43 cellular contexts compared by ENCODE assay signal in genomic region chr1:201093561-201093960, GRCh38. TPM values are rescaled to one million over a fixed set of nuclear protein-coding genes. Genes with fewer than 3 reads are reported as not detected.
"Had no signal": no experiment of that assay in that cellular context is flagged by ENCODE, and none has a peak within 500 bp of the region (broad histone marks: within the 10 kb centered on the region; RNA-seq: fewer than 3 reads in every experiment).

No MANE protein-coding gene starts in this region.

- H3K27me3 ChIP-seq: adrenal gland, ascending aorta, body of pancreas, cardiac muscle cell had no signal

- H3K4me1 ChIP-seq: adrenal gland, ascending aorta, body of pancreas, breast epithelium had no signal

- H3K4me3 ChIP-seq: adrenal gland, ascending aorta, body of pancreas, breast epithelium, cardiac muscle cell had no signal

- ATAC-seq: activated naive CD4-positive, alpha-beta T cell treated with anti-CD3 and anti-CD28 coated beads, Interleukin-2, amount 50 U/mL, for 72 hours; activated naive CD8-positive, alpha-beta T cell treated with anti-CD3 and anti-CD28 coated beads, Interleukin-2, amount 50 U/mL, for 24 hours; activated T-cell treated with anti-CD3 and anti-CD28 coated beads, Interleukin-2, amount 50 U/mL, for 4 hours; activated T-cell treated with anti-CD3 and anti-CD28 coated beads, Interleukin-2, amount 50 U/mL, for 72 hours; activated T-helper 17 cell treated with anti-CD3 and anti-CD28 coated beads, Interleukin-2, amount 50 U/mL, for 72 hours; body of pancreas had no signal

- H3K36me3 Mint-ChIP-seq: activated naive CD4-positive, alpha-beta T cell treated with anti-CD3 and anti-CD28 coated beads, Interleukin-2, amount 10 ng/mL, durations not matched to agents 7 days and 5 days; activated naive CD4-positive, alpha-beta T cell treated with anti-CD3 and anti-CD28 coated beads, Interleukin-2, amount 50 U/mL, for 24 hours; activated naive CD4-positive, alpha-beta T cell treated with anti-CD3 and anti-CD28 coated beads, Interleukin-2, amount 50 U/mL, for 72 hours; activated naive CD8-positive, alpha-beta T cell; activated naive CD8-positive, alpha-beta T cell treated with anti-CD3 and anti-CD28 coated beads for 36 hours; activated naive CD8-positive, alpha-beta T cell treated with anti-CD3 and anti-CD28 coated beads, Interleukin-2, amount 10 ng/mL, durations not matched to agents 7 days and 5 days; brain had no signal

- H3K4me1 Mint-ChIP-seq: activated naive CD4-positive, alpha-beta T cell treated with anti-CD3 and anti-CD28 coated beads, Interleukin-2, amount 10 ng/mL, durations not matched to agents 7 days and 5 days; activated naive CD4-positive, alpha-beta T cell treated with anti-CD3 and anti-CD28 coated beads, Interleukin-2, amount 50 U/mL, for 24 hours; activated naive CD8-positive, alpha-beta T cell treated with anti-CD3 and anti-CD28 coated beads for 36 hours; activated naive CD8-positive, alpha-beta T cell treated with anti-CD3 and anti-CD28 coated beads, Interleukin-2, amount 10 ng/mL, durations not matched to agents 7 days and 5 days; activated naive CD8-positive, alpha-beta T cell treated with anti-CD3 and anti-CD28 coated beads, Interleukin-2, amount 50 U/mL, for 24 hours; activated T-helper 17 cell treated with anti-CD3 and anti-CD28 coated beads, Interleukin-2, amount 50 U/mL, for 72 hours; central memory CD8-positive, alpha-beta T cell had no signal

- H3K36me3 ChIP-seq: adrenal gland, ascending aorta, brain microvascular endothelial cell, breast epithelium, cardiac muscle cell had no signal

- H3K4me3 Mint-ChIP-seq: activated naive CD4-positive, alpha-beta T cell treated with anti-CD3 and anti-CD28 coated beads for 36 hours; activated naive CD4-positive, alpha-beta T cell treated with anti-CD3 and anti-CD28 coated beads, Interleukin-2, amount 10 ng/mL, durations not matched to agents 7 days and 5 days; activated naive CD4-positive, alpha-beta T cell treated with anti-CD3 and anti-CD28 coated beads, Interleukin-2, amount 50 U/mL, for 24 hours; activated naive CD8-positive, alpha-beta T cell; activated naive CD8-positive, alpha-beta T cell treated with anti-CD3 and anti-CD28 coated beads for 36 hours; activated naive CD8-positive, alpha-beta T cell treated with anti-CD3 and anti-CD28 coated beads, Interleukin-2, amount 10 ng/mL, durations not matched to agents 7 days and 5 days; activated naive CD8-positive, alpha-beta T cell treated with anti-CD3 and anti-CD28 coated beads, Interleukin-2, amount 50 U/mL, for 24 hours; activated T-cell treated with anti-CD3 and anti-CD28 coated beads, Interleukin-2, amount 50 U/mL, for 24 hours; activated T-cell treated with anti-CD3 and anti-CD28 coated beads, Interleukin-2, amount 50 U/mL, for 4 hours; activated T-cell treated with anti-CD3 and anti-CD28 coated beads, Interleukin-2, amount 50 U/mL, for 72 hours; activated T-helper 1 cell treated with anti-CD3 and anti-CD28 coated beads, Interleukin-12 subunit alpha, Interleukin-12 subunit beta, Interleukin-2, Interleukin-4 antibody, amounts not matched to agents 30 ng/mL and 10 ng/mL and 1 ng/mL, durations not matched to agents 14 hours and 24 hours and 36 hours; activated T-helper 17 cell treated with anti-CD3 and anti-CD28 coated beads, Interleukin-2, amount 50 U/mL, for 72 hours; brain; central memory CD8-positive, alpha-beta T cell had no signal

- H3K27me3 Mint-ChIP-seq: activated naive CD4-positive, alpha-beta T cell treated with anti-CD3 and anti-CD28 coated beads, Interleukin-2, amount 50 U/mL, for 24 hours; activated naive CD8-positive, alpha-beta T cell treated with anti-CD3 and anti-CD28 coated beads for 36 hours; brain had no signal

- H3K27ac Mint-ChIP-seq: activated naive CD4-positive, alpha-beta T cell treated with anti-CD3 and anti-CD28 coated beads for 36 hours; activated naive CD4-positive, alpha-beta T cell treated with anti-CD3 and anti-CD28 coated beads, Interleukin-2, amount 10 ng/mL, durations not matched to agents 7 days and 5 days; activated naive CD4-positive, alpha-beta T cell treated with anti-CD3 and anti-CD28 coated beads, Interleukin-2, amount 50 U/mL, for 24 hours; activated naive CD4-positive, alpha-beta T cell treated with anti-CD3 and anti-CD28 coated beads, Interleukin-2, amount 50 U/mL, for 72 hours; activated naive CD8-positive, alpha-beta T cell; activated naive CD8-positive, alpha-beta T cell treated with anti-CD3 and anti-CD28 coated beads for 36 hours; activated naive CD8-positive, alpha-beta T cell treated with anti-CD3 and anti-CD28 coated beads, Interleukin-2, amount 10 ng/mL, durations not matched to agents 7 days and 5 days; activated naive CD8-positive, alpha-beta T cell treated with anti-CD3 and anti-CD28 coated beads, Interleukin-2, amount 50 U/mL, for 24 hours; activated T-cell treated with anti-CD3 and anti-CD28 coated beads, Interleukin-2, amount 50 U/mL, for 24 hours; activated T-cell treated with anti-CD3 and anti-CD28 coated beads, Interleukin-2, amount 50 U/mL, for 72 hours; activated T-helper 1 cell treated with anti-CD3 and anti-CD28 coated beads, Interleukin-12 subunit alpha, Interleukin-12 subunit beta, Interleukin-2, Interleukin-4 antibody, amounts not matched to agents 30 ng/mL and 10 ng/mL and 1 ng/mL, durations not matched to agents 14 hours and 24 hours and 36 hours; activated T-helper 17 cell treated with anti-CD3 and anti-CD28 coated beads, Interleukin-2, amount 50 U/mL, for 72 hours; activated T-helper 2 cell treated with anti-CD3 and anti-CD28 coated beads, Interferon-gamma antibody, Interleukin-2, Interleukin-4, amounts not matched to agents 10 μg/mL and 5 μg/mL and 100 μg/mL, durations not matched to agents 14 hours and 24 hours and 36 hours had no signal

- H3K9me3 Mint-ChIP-seq: activated naive CD4-positive, alpha-beta T cell treated with anti-CD3 and anti-CD28 coated beads for 36 hours; activated naive CD4-positive, alpha-beta T cell treated with anti-CD3 and anti-CD28 coated beads, Interleukin-2, amount 10 ng/mL, durations not matched to agents 7 days and 5 days; activated naive CD4-positive, alpha-beta T cell treated with anti-CD3 and anti-CD28 coated beads, Interleukin-2, amount 50 U/mL, for 24 hours; activated naive CD4-positive, alpha-beta T cell treated with anti-CD3 and anti-CD28 coated beads, Interleukin-2, amount 50 U/mL, for 72 hours; activated naive CD8-positive, alpha-beta T cell treated with anti-CD3 and anti-CD28 coated beads for 36 hours; activated naive CD8-positive, alpha-beta T cell treated with anti-CD3 and anti-CD28 coated beads, Interleukin-2, amount 10 ng/mL, durations not matched to agents 7 days and 5 days; activated naive CD8-positive, alpha-beta T cell treated with anti-CD3 and anti-CD28 coated beads, Interleukin-2, amount 50 U/mL, for 24 hours; activated T-cell treated with anti-CD3 and anti-CD28 coated beads, Interleukin-2, amount 50 U/mL, for 24 hours; activated T-cell treated with anti-CD3 and anti-CD28 coated beads, Interleukin-2, amount 50 U/mL, for 4 hours; activated T-cell treated with anti-CD3 and anti-CD28 coated beads, Interleukin-2, amount 50 U/mL, for 72 hours; activated T-helper 1 cell treated with anti-CD3 and anti-CD28 coated beads, Interleukin-12 subunit alpha, Interleukin-12 subunit beta, Interleukin-2, Interleukin-4 antibody, amounts not matched to agents 30 ng/mL and 10 ng/mL and 1 ng/mL, durations not matched to agents 14 hours and 24 hours and 36 hours; activated T-helper 17 cell treated with anti-CD3 and anti-CD28 coated beads, Interleukin-2, amount 50 U/mL, for 72 hours; activated T-helper 2 cell treated with anti-CD3 and anti-CD28 coated beads, Interferon-gamma antibody, Interleukin-2, Interleukin-4, amounts not matched to agents 10 μg/mL and 5 μg/mL and 100 μg/mL, durations not matched to agents 14 hours and 24 hours and 36 hours; central memory CD8-positive, alpha-beta T cell had no signal

- H3K9me3 ChIP-seq: adrenal gland, ascending aorta, body of pancreas, breast epithelium had no signal

- DNase-seq: activated effector memory CD4-positive, alpha-beta T cell treated with anti-CD3 and anti-CD28 coated beads, Interleukin-2, amount 50 U/mL, for 16 hours; activated effector memory CD4-positive, alpha-beta T cell treated with Interleukin-2 at 50 U/mL for 16 hours; activated gamma-delta T cell; activated gamma-delta T cell treated with Interleukin-2 at 50 U/mL for 16 hours; activated naive CD4-positive, alpha-beta T cell; activated naive CD4-positive, alpha-beta T cell treated with anti-CD3 and anti-CD28 coated beads for 36 hours; activated naive CD4-positive, alpha-beta T cell treated with anti-CD3 and anti-CD28 coated beads, Interleukin-2, amount 10 ng/mL, durations not matched to agents 7 days and 5 days; activated naive CD4-positive, alpha-beta T cell treated with anti-CD3 and anti-CD28 coated beads, Interleukin-2, amount 50 U/mL, for 16 hours; activated naive CD4-positive, alpha-beta T cell treated with Interleukin-2 at 50 U/mL for 16 hours; activated naive CD8-positive, alpha-beta T cell treated with anti-CD3 and anti-CD28 coated beads for 36 hours; activated naive CD8-positive, alpha-beta T cell treated with anti-CD3 and anti-CD28 coated beads, Interleukin-2, amount 10 ng/mL, durations not matched to agents 7 days and 5 days; activated naive CD8-positive, alpha-beta T cell treated with anti-CD3 and anti-CD28 coated beads, Interleukin-2, amount 50 U/mL, for 24 hours; activated T-cell treated with anti-CD3 and anti-CD28 coated beads for 4 hours; activated T-cell treated with anti-CD3 and anti-CD28 coated beads, Interleukin-2, amount 50 U/mL, for 1 hour; activated T-cell treated with anti-CD3 and anti-CD28 coated beads, Interleukin-2, amount 50 U/mL, for 24 hours; activated T-cell treated with anti-CD3 and anti-CD28 coated beads, Interleukin-2, amount 50 U/mL, for 4 hours; activated T-cell treated with anti-CD3 and anti-CD28 coated beads, Interleukin-2, amount 50 U/mL, for 48 hours; activated T-cell treated with anti-CD3 and anti-CD28 coated beads, Interleukin-2, amount 50 U/mL, for 72 hours; adrenal gland; amniotic stem cell; amygdala; anterior cingulate cortex; body of pancreas; brain microvascular endothelial cell; caudate nucleus; central memory CD4-positive, alpha-beta T cell; cerebellar nuclear complex had no signal

- H3K27ac ChIP-seq: adrenal gland, ascending aorta, body of pancreas, brain microvascular endothelial cell, breast epithelium, cardiac muscle cell had no signal

RNA-seq across cellular contexts. Expression of gene CACNA1S, which starts 18.7 kb away (rescaled TPM):
- total RNA-seq: activated naive CD4-positive, alpha-beta T cell treated with anti-CD3 and anti-CD28 coated beads for 36 hours; activated naive CD4-positive, alpha-beta T cell treated with anti-CD3 and anti-CD28 coated beads, Interleukin-2, amount 50 U/mL, for 72 hours; activated naive CD8-positive, alpha-beta T cell treated with anti-CD3 and anti-CD28 coated beads for 36 hours; activated naive CD8-positive, alpha-beta T cell treated with anti-CD3 and anti-CD28 coated beads, Interleukin-2, amount 10 ng/mL, durations not matched to agents 7 days and 5 days; activated T-cell treated with anti-CD3 and anti-CD28 coated beads, Interleukin-2, amount 50 U/mL, for 4 hours; activated T-cell treated with anti-CD3 and anti-CD28 coated beads, Interleukin-2, amount 50 U/mL, for 72 hours; activated T-helper 1 cell treated with anti-CD3 and anti-CD28 coated beads, Interleukin-12 subunit alpha, Interleukin-12 subunit beta, Interleukin-2, Interleukin-4 antibody, amounts not matched to agents 30 ng/mL and 10 ng/mL and 1 ng/mL, durations not matched to agents 14 hours and 24 hours and 36 hours; activated T-helper 17 cell treated with anti-CD3 and anti-CD28 coated beads, Interleukin-2, amount 50 U/mL, for 72 hours; activated T-helper 2 cell treated with anti-CD3 and anti-CD28 coated beads, Interferon-gamma antibody, Interleukin-2, Interleukin-4, amounts not matched to agents 10 μg/mL and 5 μg/mL and 100 μg/mL, durations not matched to agents 14 hours and 24 hours and 36 hours; aorta; ascending aorta; astrocyte; breast epithelium; bronchial epithelial cell had no signal
- polyA plus RNA-seq: adrenal gland, aorta, cardiac muscle cell had no signal

RNA-seq across cellular contexts. Expression of gene ASCL5, which starts 33.4 kb away (rescaled TPM):
- total RNA-seq: activated naive CD4-positive, alpha-beta T cell treated with anti-CD3 and anti-CD28 coated beads for 36 hours; activated naive CD8-positive, alpha-beta T cell treated with anti-CD3 and anti-CD28 coated beads, Interleukin-2, amount 10 ng/mL, durations not matched to agents 7 days and 5 days; activated T-cell treated with anti-CD3 and anti-CD28 coated beads, Interleukin-2, amount 50 U/mL, for 4 hours; activated T-helper 1 cell treated with anti-CD3 and anti-CD28 coated beads, Interleukin-12 subunit alpha, Interleukin-12 subunit beta, Interleukin-2, Interleukin-4 antibody, amounts not matched to agents 30 ng/mL and 10 ng/mL and 1 ng/mL, durations not matched to agents 14 hours and 24 hours and 36 hours; activated T-helper 2 cell treated with anti-CD3 and anti-CD28 coated beads, Interferon-gamma antibody, Interleukin-2, Interleukin-4, amounts not matched to agents 10 μg/mL and 5 μg/mL and 100 μg/mL, durations not matched to agents 14 hours and 24 hours and 36 hours; adrenal gland; aorta; ascending aorta; astrocyte; breast epithelium; cardiac septum; cerebellum had no signal
- polyA plus RNA-seq: cardiac muscle cell had no signal
